12 cellular contexts compared by ENCODE assay signal in the genomic region with DNA sequence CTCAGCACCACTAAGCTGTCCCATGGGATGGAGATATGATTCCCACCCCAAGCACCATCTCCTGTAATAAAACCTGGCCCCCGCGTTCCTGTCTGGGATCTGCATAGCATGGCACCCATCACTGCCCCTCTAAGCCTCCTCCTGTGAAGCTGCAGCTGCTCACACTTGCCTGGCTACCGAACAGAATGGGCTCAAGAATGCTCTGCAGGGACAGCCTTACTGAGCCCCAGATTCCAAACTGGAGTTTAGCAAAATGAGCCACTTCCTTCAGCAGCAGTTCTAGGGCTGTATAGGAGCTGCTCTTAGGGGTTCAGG.
DNase-seq lines count a peak whose midpoint lies in the region; ATAC-seq lines count a peak whose summit lies in the region.
"Had no signal": no experiment of that assay in that cellular context is flagged by ENCODE, and none has a peak within 500 bp of the region (broad histone marks: within the 10 kb centered on the region; RNA-seq: fewer than 3 reads in every experiment).

No MANE protein-coding gene starts in this region.

- H3K27me3 Mint-ChIP-seq in activated CD8-positive, alpha-beta memory T cell treated with anti-CD3 and anti-CD28 coated beads, Interleukin-2, amount 10 ng/mL, durations not matched to agents 7 days and 5 days: no peaks in the 10 kb centered on the region
- no peaks in the 10 kb centered on the region for H3K27me3 Mint-ChIP-seq in stimulated activated memory B cell treated with anti-CD40 and anti-IgM and Interleukin-4, amounts not matched to agents 10 μg/mL and 1 μg/mL and 100 μg/mL, for 72 hours
- H3K27me3 Mint-ChIP-seq: activated naive CD4-positive, alpha-beta T cell treated with anti-CD3 and anti-CD28 coated beads, Interleukin-2, amount 50 U/mL, for 24 hours had no signal

- H3K27ac Mint-ChIP-seq in activated CD8-positive, alpha-beta memory T cell treated with anti-CD3 and anti-CD28 coated beads, Interleukin-2, amount 10 ng/mL, durations not matched to agents 7 days and 5 days: peak overlapping the region; percentile 34
- H3K27ac Mint-ChIP-seq in stimulated activated memory B cell treated with anti-CD40 and anti-IgM and Interleukin-4, amounts not matched to agents 10 μg/mL and 1 μg/mL and 100 μg/mL, for 72 hours: peak overlapping the region; percentile 87

- no peaks in the 10 kb centered on the region for H3K9me3 Mint-ChIP-seq in activated CD8-positive, alpha-beta memory T cell treated with anti-CD3 and anti-CD28 coated beads, Interleukin-2, amount 10 ng/mL, durations not matched to agents 7 days and 5 days (ENCODE audit: low read depth)
- no peaks in the 10 kb centered on the region for H3K9me3 Mint-ChIP-seq in stimulated activated memory B cell treated with anti-CD40 and anti-IgM and Interleukin-4, amounts not matched to agents 10 μg/mL and 1 μg/mL and 100 μg/mL, for 72 hours
- H3K9me3 Mint-ChIP-seq: activated naive CD4-positive, alpha-beta T cell treated with anti-CD3 and anti-CD28 coated beads, Interleukin-2, amount 50 U/mL, for 24 hours had no signal

- no peak overlapping the region for H3K4me3 Mint-ChIP-seq in activated CD8-positive, alpha-beta memory T cell treated with anti-CD3 and anti-CD28 coated beads, Interleukin-2, amount 10 ng/mL, durations not matched to agents 7 days and 5 days
- H3K4me3 Mint-ChIP-seq in stimulated activated memory B cell treated with anti-CD40 and anti-IgM and Interleukin-4, amounts not matched to agents 10 μg/mL and 1 μg/mL and 100 μg/mL, for 72 hours: no peak overlapping the region
- H3K4me3 Mint-ChIP-seq: activated naive CD4-positive, alpha-beta T cell treated with anti-CD3 and anti-CD28 coated beads, Interleukin-2, amount 50 U/mL, for 24 hours had no signal

- peaks cover 8% of the 10 kb centered on the region for H3K36me3 Mint-ChIP-seq in activated CD8-positive, alpha-beta memory T cell treated with anti-CD3 and anti-CD28 coated beads, Interleukin-2, amount 10 ng/mL, durations not matched to agents 7 days and 5 days
- H3K36me3 Mint-ChIP-seq in stimulated activated memory B cell treated with anti-CD40 and anti-IgM and Interleukin-4, amounts not matched to agents 10 μg/mL and 1 μg/mL and 100 μg/mL, for 72 hours: peaks cover 7% of the 10 kb centered on the region

- H3K4me1 Mint-ChIP-seq in activated CD8-positive, alpha-beta memory T cell treated with anti-CD3 and anti-CD28 coated beads, Interleukin-2, amount 10 ng/mL, durations not matched to agents 7 days and 5 days: peaks cover 80% of the 10 kb centered on the region
- peaks cover 75% of the 10 kb centered on the region for H3K4me1 Mint-ChIP-seq in stimulated activated memory B cell treated with anti-CD40 and anti-IgM and Interleukin-4, amounts not matched to agents 10 μg/mL and 1 μg/mL and 100 μg/mL, for 72 hours

- CTCF ChIA-PET in activated CD8-positive, alpha-beta memory T cell treated with anti-CD3 and anti-CD28 coated beads, Interleukin-2, amount 10 ng/mL, durations not matched to agents 7 days and 5 days (lab: Charles Lee): interaction anchor here (2.0 kb wide), 1 partner anchor 26 kb away, joined by 7 read pairs; no protein-coding TSS in a partner anchor

- no peak for DNase-seq in activated CD8-positive, alpha-beta memory T cell treated with anti-CD3 and anti-CD28 coated beads, Interleukin-2, amount 10 ng/mL, durations not matched to agents 7 days and 5 days
- DNase-seq in activated CD8-positive, alpha-beta memory T cell treated with anti-CD3 and anti-CD28 coated beads, Interleukin-2, amount 50 U/mL, for 48 hours: no peak
- DNase-seq in amygdala (lab: John Stamatoyannopoulos, UW): no peak
- no peak for DNase-seq in NCI-H1105 (lab: John Stamatoyannopoulos, UW)
- DNase-seq: erythroblast, NCI-H1436, spleen had no signal

- ATAC-seq in activated CD8-positive, alpha-beta memory T cell treated with anti-CD3 and anti-CD28 coated beads, Interleukin-2, amount 10 ng/mL, durations not matched to agents 7 days and 5 days: no peak
- peak; percentile 27 for ATAC-seq in GM21825 (IDR thresholded peaks at IDR 0.05; ENCODE audit: unreplicated experiment)
- peak; percentile 15 for ATAC-seq in HG03520 (IDR thresholded peaks at IDR 0.05; ENCODE audit: unreplicated experiment)
- peak; percentile 52 for ATAC-seq in stimulated activated memory B cell treated with anti-CD40 and anti-IgM and Interleukin-4, amounts not matched to agents 10 μg/mL and 1 μg/mL and 100 μg/mL, for 72 hours
- no peak for ATAC-seq in GM21381 (IDR thresholded peaks at IDR 0.05; ENCODE audit: unreplicated experiment)

Comparison
In these comparisons a context has a peak if more than half of its experiments do, and no peak if none do; other contexts are left out.
1. ATAC-seq: peak in GM21825 (single experiment), HG03520 (single experiment) and stimulated activated memory B cell treated with anti-CD40 and anti-IgM and Interleukin-4, amounts not matched to agents 10 μg/mL and 1 μg/mL and 100 μg/mL, for 72 hours (single experiment); none in activated CD8-positive, alpha-beta memory T cell treated with anti-CD3 and anti-CD28 coated beads, Interleukin-2, amount 10 ng/mL, durations not matched to agents 7 days and 5 days (single experiment) and GM21381 (single experiment).